ENCODE assay signal across 8 cellular contexts in genomic region chr22:32796865-32797573, GRCh38. TPM values are rescaled to one million over a fixed set of nuclear protein-coding genes. Genes with fewer than 3 reads are reported as not detected.
DNase-seq lines count a peak whose midpoint lies in the region; ATAC-seq and TF ChIP-seq lines count a peak whose summit lies in the region.

No MANE protein-coding gene starts in this region.

- peak; percentile 89 for TF ChIP-seq CTCF in OCI-LY7 (conservative IDR thresholded peaks at IDR 0.05; ENCODE audit: low read length)
- peak; percentile 94 for TF ChIP-seq CTCF in fibroblast of pulmonary artery (IDR thresholded peaks at IDR 0.05; ENCODE audit: low read length, missing control alignments)

- H3K36me3 ChIP-seq in OCI-LY7 (ENCODE audit: insufficient read depth, low read length) = no peaks in the 10 kb centered on the region

- CTCF ChIA-PET in OCI-LY7 (lab: Charles Lee; ENCODE audit: unreplicated experiment) = interaction anchor here (0.6 to 0.8 kb wide), 2 partner anchors 138 to 1638 kb away, joined by 3 read pairs; no protein-coding TSS in a partner anchor

- no peak overlapping the region for H2AFZ ChIP-seq in OCI-LY7 (ENCODE audit: low read length)

- H3K27ac ChIP-seq in OCI-LY7 (ENCODE audit: low read depth, low read length, poor library complexity, severe bottlenecking) = no peak overlapping the region
- peak overlapping the region; percentile 62 for H3K27ac ChIP-seq in temporal lobe (ENCODE audit: low read depth, low read length)

- POLR2A ChIA-PET in OCI-LY7 (lab: Charles Lee) = no interaction called here

- no peak overlapping the region for H3K4me2 ChIP-seq in OCI-LY7 (ENCODE audit: low read length)

- no peaks in the 10 kb centered on the region for H3K9me2 ChIP-seq in OCI-LY7 (ENCODE audit: insufficient read depth, low read length)

- no peaks in the 10 kb centered on the region for H3K4me1 ChIP-seq in OCI-LY7 (ENCODE audit: insufficient read depth, low read length, poor library complexity, severe bottlenecking)

- no TSS peak for BruUV-seq in OCI-LY7 (replicated peaks; lab: Mats Ljungman, UMichigan)

- ATAC-seq in HG02852 (IDR thresholded peaks at IDR 0.05; ENCODE audit: unreplicated experiment) = no peak

- H3K4me3 ChIP-seq in OCI-LY7 (ENCODE audit: low read depth, low read length, poor library complexity, severe bottlenecking) (no peak overlapping the region), fibroblast of pulmonary artery (replicated peaks; ENCODE audit: low read depth, low read length) (no peak overlapping the region)

- intact Hi-C loops in OCI-LY7 (cut with micrococcal nuclease; ENCODE audit: unreplicated experiment) = loop anchor here (2.0 kb wide), 1 partner anchor 136 kb away; no protein-coding TSS in a partner anchor

- DNase-seq in SIG-M5 treated with dmso at 0.1 percent for 504 hours (lab: John Stamatoyannopoulos, UW; ENCODE audit: unreplicated experiment) = peak; percentile 40
- DNase-seq in SIG-M5 (lab: John Stamatoyannopoulos, UW) = no peak
- DNase-seq in OCI-LY7 (ENCODE audit: low spot score) = peak; percentile 43
- DNase-seq in activated T-helper 1 cell treated with Interleukin-2 at 50 U/mL for 16 hours (ENCODE audit: low read depth) = peak; percentile 8
- DNase-seq in fibroblast of pulmonary artery (ENCODE audit: low read depth) = peak; percentile 74
- DNase-seq in non-pigmented ciliary epithelial cell (ENCODE audit: low read depth) = peak; percentile 41

- H3K9me3 ChIP-seq in OCI-LY7 (ENCODE audit: low read length) = no peaks in the 10 kb centered on the region

- H4K20me1 ChIP-seq in OCI-LY7 (ENCODE audit: insufficient read depth, low read length) = no peaks in the 10 kb centered on the region

- no peaks in the 10 kb centered on the region for H3K79me2 ChIP-seq in OCI-LY7 (ENCODE audit: insufficient read depth, low read depth, low read length)

RNA-seq across cellular contexts. Expression of gene TIMP3, which starts 4.5 kb away (rescaled TPM):
- total RNA-seq in OCI-LY7 (2014; rRNA removed; shearing (Covaris generic)) = not detected in 2 replicates
- total RNA-seq in OCI-LY7 (2022) = not detected in 2 replicates
- total RNA-seq in temporal lobe = 18.2 TPM

Comparison
In these comparisons a context has a peak if more than half of its experiments do, and no peak if none do; other contexts are left out.
1. RNA of gene TIMP3, which starts 4.5 kb away (total RNA-seq): 18.2 TPM in temporal lobe (single experiment); not detected in OCI-LY7; every median in the first group is over 10 times any median in the second.